In genomic region chr11:10743354-10744035, GRCh38 we compare ENCODE assay signal across 10 cellular contexts. TPM values are rescaled to one million over a fixed set of nuclear protein-coding genes. Genes with fewer than 3 reads are reported as not detected.
A peak's percentile ranks its signal among the peaks of the same experiment; 100 is the strongest.
DNase-seq lines count a peak whose midpoint lies in the region; ATAC-seq, FAIRE-seq and TF ChIP-seq lines count a peak whose summit lies in the region.
"Had no signal": no experiment of that assay in that cellular context is flagged by ENCODE, and none has a peak within 500 bp of the region (broad histone marks: within the 10 kb centered on the region; RNA-seq: fewer than 3 reads in every experiment).

No MANE protein-coding gene starts in this region.

- H3K27me3 Mint-ChIP-seq in stimulated activated naive CD8-positive, alpha-beta T cell treated with anti-CD3 and anti-CD28 coated beads, Interleukin-15, amount 100 ng/mL, for 72 hours = no peaks in the 10 kb centered on the region

- peak overlapping the region; percentile 69 for H3K4me2 ChIP-seq in K562 (ENCODE audit: insufficient read depth, low read length)

- H3K4me1 Mint-ChIP-seq in stimulated activated naive CD8-positive, alpha-beta T cell treated with anti-CD3 and anti-CD28 coated beads, Interleukin-15, amount 100 ng/mL, for 72 hours = peaks cover 28% of the 10 kb centered on the region

- TF ChIP-seq EP300 in K562 (IDR thresholded peaks at IDR 0.05; ENCODE audit: low read length) = no peak

- POLR2A ChIA-PET in K562 (lab: Yijun Ruan, JAX) = interaction anchor here (1.1 kb wide), 1 partner anchor 337 kb away, joined by 3 read pairs; no protein-coding TSS in a partner anchor

- H3K9ac ChIP-seq in K562 (ENCODE audit: insufficient read depth in 1 of 2, low read depth in 2 of 2, low read length in 2 of 2) = peak overlapping the region; percentile 21 to 79; a peak in 2 of 4 replicates

- H4K20me1 ChIP-seq in K562 (replicated peaks; ENCODE audit: control insufficient read depth, insufficient read depth, low read length) = no peaks in the 10 kb centered on the region

- no peak overlapping the region for H3K27ac Mint-ChIP-seq in stimulated activated naive CD8-positive, alpha-beta T cell treated with anti-CD3 and anti-CD28 coated beads, Interleukin-15, amount 100 ng/mL, for 72 hours

- H3K4me1 ChIP-seq in SJCRH30 (peaks cover 28% of the 10 kb centered on the region), K562 (replicated peaks in 1 of 2; ENCODE audit: control insufficient read depth in 2 of 2, insufficient read depth in 2 of 2, low read length in 2 of 2) (peaks cover 12 to 44% of the 10 kb centered on the region in 2 experiments)
- H3K4me1 ChIP-seq: psoas muscle had no signal

- H3K79me2 ChIP-seq in K562 (ENCODE audit: control insufficient read depth, insufficient read depth, low read length) = no peaks in the 10 kb centered on the region

- no peak for TF ChIP-seq RAD21 in K562 (CRISPR knock-in tag; conservative IDR thresholded peaks at IDR 0.05 in 1 of 2, IDR thresholded peaks at IDR 0.05 in 1 of 2)

- no peaks in the 10 kb centered on the region for H3K36me3 ChIP-seq in SJCRH30
- H3K36me3 ChIP-seq in K562 (ENCODE audit: control insufficient read depth, insufficient read depth, low read length) = no peaks in the 10 kb centered on the region

- H2AFZ ChIP-seq in K562 (ENCODE audit: low read depth, low read length) = peak overlapping the region; percentile 93

- TF ChIP-seq CTCF in K562 (IDR thresholded peaks at IDR 0.05 in 2 of 3, conservative IDR thresholded peaks at IDR 0.05 in 1 of 3; ENCODE audit: insufficient read depth in 2 of 3, low read depth in 1 of 3, low read length in 3 of 3) = no peak

- intact Hi-C loops in K562 (cut with micrococcal nuclease) = no loop called here

- no TSS peak for BruUV-seq in K562 (replicated peaks; lab: Mats Ljungman, UMichigan)

- H3K27me3 ChIP-seq in SJCRH30 (no peaks in the 10 kb centered on the region), K562 (ENCODE audit: control insufficient read depth in 2 of 2, insufficient read depth in 2 of 2, low read length in 2 of 2) (no peaks in the 10 kb centered on the region)

- ATAC-seq in K562 = peak; percentile 54
- peak; percentile 25 for ATAC-seq in stimulated activated naive CD8-positive, alpha-beta T cell treated with anti-CD3 and anti-CD28 coated beads, Interleukin-15, amount 100 ng/mL, for 72 hours
- ATAC-seq: psoas muscle had no signal

- H3K4me3 ChIP-seq in SJCRH30 (no peak overlapping the region), K562 (no peak overlapping the region)
- H3K4me3 ChIP-seq: psoas muscle had no signal

- H3K9me3 Mint-ChIP-seq in stimulated activated naive CD8-positive, alpha-beta T cell treated with anti-CD3 and anti-CD28 coated beads, Interleukin-15, amount 100 ng/mL, for 72 hours = no peaks in the 10 kb centered on the region

- no peak for TF ChIP-seq POLR2A in K562 (conservative IDR thresholded peaks at IDR 0.05)

- 19% methylated on average over 13 of the region's 13 CpGs for WGBS in K562 (ENCODE audit: insufficient coverage, low coverage, missing lambda C conversion rate)

- H3K4me3 Mint-ChIP-seq in stimulated activated naive CD8-positive, alpha-beta T cell treated with anti-CD3 and anti-CD28 coated beads, Interleukin-15, amount 100 ng/mL, for 72 hours = peak overlapping the region; percentile 63 to 71

- peak; percentile 75 for FAIRE-seq in K562 (lab: Jason Lieb, UNC)
- FAIRE-seq: endothelial cell of umbilical vein had no signal

- no peaks in the 10 kb centered on the region for H3K9me1 ChIP-seq in K562 (ENCODE audit: control insufficient read depth, insufficient read depth, low read length)

- H3K9me3 ChIP-seq in SJCRH30 (replicated peaks) = no peaks in the 10 kb centered on the region
- H3K9me3 ChIP-seq in K562 (replicated peaks; ENCODE audit: control insufficient read depth, insufficient read depth, low read depth, low read length) = no peaks in the 10 kb centered on the region
- H3K9me3 ChIP-seq: psoas muscle had no signal

- in situ Hi-C loops in K562 (cut with MboI) = loop anchor here (25.0 kb wide), 2 partner anchors 231 to 531 kb away; no protein-coding TSS in a partner anchor

- CTCF ChIA-PET in K562 (lab: Yijun Ruan, JAX; ENCODE audit: low intra/inter-chr PET ratio) = no interaction called here

- peak; percentile 63 for DNase-seq in activated CD8-positive, alpha-beta memory T cell treated with anti-CD3 and anti-CD28 coated beads for 24 hours
- no peak for DNase-seq in activated CD8-positive, alpha-beta memory T cell treated with anti-CD3 and anti-CD28 coated beads, Interleukin-2, amount 50 U/mL, for 48 hours
- DNase-seq in SJCRH30 (peak in 1 of 2 experiments; percentile 28), K562 (ENCODE audit: extremely low read depth in 1 of 4, low spot score in 3 of 4) (peak in 1 of 4 experiments; percentile 50), mesenteric fat pad (ENCODE audit: low spot score) (no peak), NOMO-1 treated with dmso at 0.1 percent for 144 hours (lab: John Stamatoyannopoulos, UW; ENCODE audit: unreplicated experiment) (no peak), superior temporal gyrus (ENCODE audit: extremely low spot score) (no peak)
- peak in 1 of 2 donors; percentile 22 for DNase-seq in stimulated activated naive CD8-positive, alpha-beta T cell treated with anti-CD3 and anti-CD28 coated beads, Interleukin-15, amount 100 ng/mL, for 72 hours

- H3K27ac ChIP-seq in SJCRH30 = peak overlapping the region; percentile 90
- peak overlapping the region; percentile 40 for H3K27ac ChIP-seq in K562 (ENCODE audit: extremely low read depth, low read depth, low read length)
- H3K27ac ChIP-seq: psoas muscle had no signal

TF ChIP-seq in K562, 482 proteins besides CTCF, POLR2A, EP300 and RAD21 (continues in another document):
- no peak for TF ChIP-seq SMARCA5 (IDR thresholded peaks at IDR 0.05)
- TF ChIP-seq USF1 (CRISPR knock-in tag; IDR thresholded peaks at IDR 0.05) = peak; percentile 50
- no peak for TF ChIP-seq PRPF4 (IDR thresholded peaks at IDR 0.05; ENCODE audit: insufficient read depth, low read depth, low read length, poor library complexity, severe bottlenecking)

RNA-seq across cellular contexts. Expression of gene CTR9, which starts 7.6 kb away (rescaled TPM):
- 53.0 and 55.2 TPM in 2 replicates for total RNA-seq in SJCRH30 (2014; rRNA removed; shearing (Covaris generic))
- 35.7 and 76.5 TPM in 2 replicates for total RNA-seq in K562 (2011; cell fraction: chromatin; rRNA removed; ENCODE audit: low replicate concordance)
- total RNA-seq in K562 (2011; cell fraction: nucleolus; rRNA removed) = 13.2 and 17.0 TPM in 2 replicates
- 24.9 and 31.0 TPM in 2 replicates for total RNA-seq in K562 (2011; cell fraction: nucleoplasm; rRNA removed)
- total RNA-seq in K562 (2014; rRNA removed) = 52.4 and 56.1 TPM in 2 replicates
- 51.9 and 61.2 TPM in 2 replicates for total RNA-seq in K562 (2014; rRNA removed; fragmentation: Illumina TruSeq; extraction: Trizol)
- total RNA-seq in K562 (2015; rRNA removed; fragmentation: Illumina TruSeq; extraction: Trizol) = 34.7 and 42.2 TPM in 2 replicates
- total RNA-seq in K562 (2021) = 52.7 and 57.9 TPM in 2 replicates
- polyA plus RNA-seq in K562 (2011; rRNA removed) = 17.6 and 27.3 TPM in 2 replicates
- polyA plus RNA-seq in K562 (2011; cell fraction: cytosol; rRNA removed) = 8.8 and 10.4 TPM in 2 replicates
- 9.5 and 11.5 TPM in 2 replicates for polyA plus RNA-seq in K562 (2011; cell fraction: nucleus; rRNA removed)
- polyA plus RNA-seq in K562 (2012) = 33.8 and 38.2 TPM in 2 replicates
- polyA plus RNA-seq in K562 (2014; fragmentation: Illumina TruSeq; extraction: Trizol) = 74.3 and 79.3 TPM in 2 replicates
- 10 to 100 TPM; 25.4 to 38.3 TPM for polyA plus RNA-seq in K562 (2014; fragmentation: Nextera tagmentation; extraction: Ambion mirVana)
- polyA plus RNA-seq in K562 (2014; rRNA removed) = 47.3 and 49.7 TPM in 2 replicates
- polyA minus RNA-seq in K562 (2011; rRNA and poly(A)+ RNA removed) = 38.7 and 48.2 TPM in 2 replicates
- polyA minus RNA-seq in K562 (2011; cell fraction: cytosol; rRNA and poly(A)+ RNA removed) = 20.4 and 24.3 TPM in 2 replicates
- polyA minus RNA-seq in K562 (2011; cell fraction: nucleus; rRNA and poly(A)+ RNA removed) = 10.6 and 23.2 TPM in 2 replicates
- 32.5 TPM for total RNA-seq in mesenteric fat pad

RNA-seq across cellular contexts. Expression of gene IRAG1, which starts 49.9 kb away (rescaled TPM):
- total RNA-seq in SJCRH30 (2014; rRNA removed; shearing (Covaris generic)) = not detected in 2 replicates
- 0.07 and 0.23 TPM in 2 replicates for total RNA-seq in K562 (2011; cell fraction: chromatin; rRNA removed; ENCODE audit: low replicate concordance)
- total RNA-seq in K562 (2011; cell fraction: nucleolus; rRNA removed) = 0.17 and 0.26 TPM in 2 replicates
- 0.15 TPM in 2 replicates for total RNA-seq in K562 (2011; cell fraction: nucleoplasm; rRNA removed)
- total RNA-seq in K562 (2014; rRNA removed) (0.04 TPM in 1 of 2 replicates, not detected in the other), K562 (2014; rRNA removed; fragmentation: Illumina TruSeq; extraction: Trizol) (0.07 and 0.22 TPM in 2 replicates), K562 (2015; rRNA removed; fragmentation: Illumina TruSeq; extraction: Trizol) (0.08 and 0.11 TPM in 2 replicates), K562 (2021) (0.22 and 0.27 TPM in 2 replicates), mesenteric fat pad (24.8 TPM)
- polyA plus RNA-seq in K562 (2011; rRNA removed) (0.11 and 0.14 TPM in 2 replicates), K562 (2014; fragmentation: Illumina TruSeq; extraction: Trizol) (0.07 and 0.10 TPM in 2 replicates), K562 (2014; fragmentation: Nextera tagmentation; extraction: Ambion mirVana) (under 1 TPM; 0.01 TPM), K562 (2014; rRNA removed) (0.01 TPM in 1 of 2 replicates, not detected in the other)
- polyA plus RNA-seq in K562 (2011; cell fraction: cytosol; rRNA removed) = 0.10 and 0.16 TPM in 2 replicates
- 0.10 TPM in 2 replicates for polyA plus RNA-seq in K562 (2011; cell fraction: nucleus; rRNA removed)
- 0.08 and 0.15 TPM in 2 replicates for polyA plus RNA-seq in K562 (2012)
- polyA minus RNA-seq in K562 (2011; rRNA and poly(A)+ RNA removed) = 0.07 and 0.45 TPM in 2 replicates
- polyA minus RNA-seq in K562 (2011; cell fraction: cytosol; rRNA and poly(A)+ RNA removed) = not detected in 2 replicates
- polyA minus RNA-seq in K562 (2011; cell fraction: nucleus; rRNA and poly(A)+ RNA removed) = under 0.01 and 0.11 TPM in 2 replicates

Comparison
In these comparisons a context has a peak if more than half of its experiments do, and no peak if none do; other contexts are left out.
1. RNA of gene IRAG1, which starts 49.9 kb away (total RNA-seq): 24.8 TPM in mesenteric fat pad (single experiment); 0.04 to 0.27 TPM in K562 and not detected in SJCRH30; every median in the first group is over 10 times any median in the second.